18 cellular contexts compared by ENCODE assay signal in the genomic region with DNA sequence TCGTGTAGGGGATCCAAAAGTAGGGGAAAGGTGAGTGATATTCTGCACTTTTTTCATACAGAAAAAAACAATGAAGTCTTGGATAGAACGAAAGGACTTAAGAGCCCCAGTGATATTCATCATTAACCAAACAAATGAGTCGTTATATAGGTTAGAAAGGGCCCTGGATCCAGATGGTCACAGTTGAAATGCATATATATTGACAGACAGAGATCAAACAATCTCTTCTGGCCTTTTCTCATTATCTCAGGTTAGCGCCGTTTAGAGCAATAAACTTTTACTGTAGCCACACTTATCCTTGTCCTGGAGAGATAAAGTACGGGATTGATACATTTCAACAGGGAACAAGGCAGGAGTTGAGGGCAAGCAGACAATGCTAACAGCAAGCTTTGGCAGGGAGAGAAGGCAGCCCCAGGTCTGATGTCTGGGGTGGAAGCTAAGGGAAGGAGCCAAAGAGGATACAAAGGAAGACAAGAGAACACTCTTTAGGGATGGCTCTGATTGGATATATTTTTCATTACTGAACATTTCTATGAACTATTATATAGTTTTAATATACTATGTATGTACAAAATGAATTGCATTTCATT.
"Had no signal": no experiment of that assay in that cellular context is flagged by ENCODE, and none has a peak within 500 bp of the region (broad histone marks: within the 10 kb centered on the region; RNA-seq: fewer than 3 reads in every experiment).

No MANE protein-coding gene starts in this region.

- H3K27ac ChIP-seq: adrenal gland, psoas muscle, suprapubic skin had no signal

- H3K9me3 Mint-ChIP-seq: activated CD4-positive, alpha-beta T cell treated with anti-CD3 and anti-CD28 coated beads, Interleukin-2, amount 10 ng/mL, durations not matched to agents 7 days and 5 days; activated T-helper 17 cell treated with anti-CD3 and anti-CD28 coated beads, Interleukin-2, amount 50 U/mL, for 72 hours; endodermal cell; naive thymus-derived CD8-positive, alpha-beta T cell; T-helper 1 cell treated with Interleukin-12 subunit alpha and Interleukin-12 subunit beta and Interleukin-4 antibody, amounts not matched to agents 30 μg/mL and 1 μg/mL, for 36 hours; WTC11 had no signal

- H3K4me1 ChIP-seq: adrenal gland, psoas muscle, suprapubic skin had no signal

- H3K27ac Mint-ChIP-seq: activated CD4-positive, alpha-beta T cell treated with anti-CD3 and anti-CD28 coated beads, Interleukin-2, amount 10 ng/mL, durations not matched to agents 7 days and 5 days; activated T-helper 17 cell treated with anti-CD3 and anti-CD28 coated beads, Interleukin-2, amount 50 U/mL, for 72 hours; endodermal cell; T-helper 1 cell treated with Interleukin-12 subunit alpha and Interleukin-12 subunit beta and Interleukin-4 antibody, amounts not matched to agents 30 μg/mL and 1 μg/mL, for 36 hours; WTC11 had no signal

- H3K4me3 Mint-ChIP-seq: activated CD4-positive, alpha-beta T cell treated with anti-CD3 and anti-CD28 coated beads, Interleukin-2, amount 10 ng/mL, durations not matched to agents 7 days and 5 days; activated T-helper 17 cell treated with anti-CD3 and anti-CD28 coated beads, Interleukin-2, amount 50 U/mL, for 72 hours; endodermal cell; naive thymus-derived CD8-positive, alpha-beta T cell; T-helper 1 cell treated with Interleukin-12 subunit alpha and Interleukin-12 subunit beta and Interleukin-4 antibody, amounts not matched to agents 30 μg/mL and 1 μg/mL, for 36 hours; WTC11 had no signal

- H3K4me3 ChIP-seq: adrenal gland, lung, psoas muscle, suprapubic skin had no signal

- H3K36me3 Mint-ChIP-seq: naive thymus-derived CD8-positive, alpha-beta T cell; WTC11 had no signal

- DNase-seq: activated CD4-positive, alpha-beta T cell treated with anti-CD3 and anti-CD28 coated beads, Interleukin-2, amount 10 ng/mL, durations not matched to agents 7 days and 5 days; activated naive CD4-positive, alpha-beta T cell treated with anti-CD3 and anti-CD28 coated beads, Interleukin-2, amount 50 U/mL, for 16 hours; activated T-cell treated with anti-CD3 and anti-CD28 coated beads for 4 hours; adrenal gland; endodermal cell; erythroblast; hippocampal formation; naive thymus-derived CD8-positive, alpha-beta T cell; occipital lobe; psoas muscle; stimulated activated CD4-positive, alpha-beta T cell treated with anti-CD3 and anti-CD28 coated beads, Interleukin-2, amount 100 ng/mL, for 24 hours; stimulated activated naive CD4-positive, alpha-beta T cell treated with Interleukin-2 at 50 U/mL for 16 hours had no signal

- ATAC-seq: activated T-helper 17 cell treated with anti-CD3 and anti-CD28 coated beads, Interleukin-2, amount 50 U/mL, for 72 hours; naive thymus-derived CD8-positive, alpha-beta T cell; psoas muscle; sciatic nerve; WTC11 had no signal

- H3K9me3 ChIP-seq: adrenal gland, psoas muscle, suprapubic skin had no signal

- H3K27me3 ChIP-seq: adrenal gland, suprapubic skin had no signal

- H3K4me1 Mint-ChIP-seq: activated CD4-positive, alpha-beta T cell treated with anti-CD3 and anti-CD28 coated beads, Interleukin-2, amount 10 ng/mL, durations not matched to agents 7 days and 5 days; activated T-helper 17 cell treated with anti-CD3 and anti-CD28 coated beads, Interleukin-2, amount 50 U/mL, for 72 hours; naive thymus-derived CD8-positive, alpha-beta T cell had no signal
